ENCODE assay signal across 18 cellular contexts in the genomic region with DNA sequence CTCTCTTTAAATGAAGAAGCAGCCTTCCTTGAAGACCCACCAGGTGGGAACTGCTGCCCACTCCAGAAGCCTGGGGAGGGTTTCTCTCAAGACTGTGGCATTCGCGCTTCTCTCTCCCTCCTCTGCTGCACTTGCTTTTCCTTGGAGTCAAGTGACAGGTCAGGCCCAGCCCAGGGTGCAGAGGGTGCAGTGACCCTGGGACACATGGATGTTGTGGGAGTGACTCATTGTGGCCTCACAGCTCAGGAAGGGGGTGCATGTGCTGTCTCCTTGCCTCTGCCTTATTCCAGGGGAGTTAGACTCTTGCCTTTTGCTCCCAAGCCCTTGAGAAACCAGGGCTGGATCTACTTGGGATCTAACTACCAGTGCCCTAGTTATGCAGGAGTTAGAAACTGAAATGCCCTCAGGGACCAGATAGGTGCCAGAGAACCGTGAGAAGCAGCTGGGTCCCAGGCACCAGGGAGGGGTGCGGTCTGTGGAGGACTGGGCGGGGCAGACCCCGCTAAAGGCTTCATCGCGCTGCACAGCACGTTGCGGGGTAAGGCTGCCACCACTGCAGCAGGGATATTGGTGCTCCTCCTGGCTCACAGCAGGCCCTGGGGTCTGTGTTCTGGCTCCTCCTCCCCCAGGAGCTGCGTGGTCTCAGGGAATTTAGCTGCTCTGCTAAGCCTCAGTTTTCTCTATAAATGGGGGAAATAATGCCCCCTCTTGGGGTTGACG. TPM values are rescaled to one million over a fixed set of nuclear protein-coding genes. Genes with fewer than 3 reads are reported as not detected.
DNase-seq lines count a peak whose midpoint lies in the region; ATAC-seq and TF ChIP-seq lines count a peak whose summit lies in the region.
"Had no signal": no experiment of that assay in that cellular context is flagged by ENCODE, and none has a peak within 500 bp of the region (broad histone marks: within the 10 kb centered on the region; RNA-seq: fewer than 3 reads in every experiment).

No MANE protein-coding gene starts in this region.

- in situ Hi-C loops in GM13976 (cut with MboI; ENCODE audit: low sequenced_read_pairs, unreplicated experiment) = no loop called here

- no peak overlapping the region for H3K4me3 ChIP-seq in epithelial cell of esophagus (ENCODE audit: low read length)
- H3K4me3 ChIP-seq: GM23338, suprapubic skin had no signal

- ATAC-seq in GM18909 (IDR thresholded peaks at IDR 0.05; ENCODE audit: poor library complexity, unreplicated experiment) = no peak
- ATAC-seq: activated CD8-positive, alpha-beta T cell treated with anti-CD3 and anti-CD28 coated beads, Interleukin-2, amount 10 ng/mL, durations not matched to agents 7 days and 5 days; activated T-cell treated with anti-CD3 and anti-CD28 coated beads, Interleukin-2, amount 50 U/mL, for 72 hours; GM23338; left colon; T-cell had no signal

- intact Hi-C loops in posterior vena cava (cut with DNase I) = loop anchor here in 1 of 2 donors (5.0 to 10.0 kb wide), 2 partner anchors 273 to 1566 kb away; no protein-coding TSS in a partner anchor

- TF ChIP-seq CTCF in epithelial cell of esophagus (IDR thresholded peaks at IDR 0.05; ENCODE audit: insufficient read depth, low read depth, low read length, missing control alignments) = no peak
- TF ChIP-seq CTCF in GM13976 (IDR thresholded peaks at IDR 0.05; ENCODE audit: borderline replicate concordance, control extremely low read depth, extremely low read depth, insufficient read depth, missing control alignments) = no peak

- peak; percentile 17 for DNase-seq in EL
- DNase-seq in NCI-H69 (lab: John Stamatoyannopoulos, UW) = peak; percentile 21
- DNase-seq in epithelial cell of esophagus (ENCODE audit: low read depth) = peak; percentile 39
- DNase-seq in posterior vena cava (ENCODE audit: low spot score) = peak; percentile 60
- no peak for DNase-seq in GM13976 (ENCODE audit: low spot score)
- DNase-seq in dermis blood vessel endothelial cell = no peak
- DNase-seq: activated CD8-positive, alpha-beta T cell treated with anti-CD3 and anti-CD28 coated beads, Interleukin-2, amount 10 ng/mL, durations not matched to agents 7 days and 5 days; activated T-cell treated with anti-CD3 and anti-CD28 coated beads, Interleukin-2, amount 50 U/mL, for 72 hours; AML-193; effector CD4-positive, alpha-beta T cell; NCI-H774; stimulated activated CD4-positive, alpha-beta T cell treated with anti-CD3 and anti-CD28 coated beads, Interleukin-4, amount 100 ng/mL, for 1 hour; T-cell; WERI-Rb-1 had no signal

RNA-seq across cellular contexts. Expression of a gene that starts 11.4 kb away (rescaled TPM):
- total RNA-seq in posterior vena cava (1 to 10 TPM; 2.2 to 3.1 TPM), dermis blood vessel endothelial cell (not detected in 2 replicates)

Comparison
In these comparisons a context has a peak if more than half of its experiments do, and no peak if none do; other contexts are left out.
1. DNase-seq: peak in EL (single experiment), NCI-H69 (single experiment), epithelial cell of esophagus (single experiment) and posterior vena cava (single experiment); none in GM13976 (single experiment) and dermis blood vessel endothelial cell (single experiment).